ENCODE assay signal across 17 cellular contexts in the genomic region with DNA sequence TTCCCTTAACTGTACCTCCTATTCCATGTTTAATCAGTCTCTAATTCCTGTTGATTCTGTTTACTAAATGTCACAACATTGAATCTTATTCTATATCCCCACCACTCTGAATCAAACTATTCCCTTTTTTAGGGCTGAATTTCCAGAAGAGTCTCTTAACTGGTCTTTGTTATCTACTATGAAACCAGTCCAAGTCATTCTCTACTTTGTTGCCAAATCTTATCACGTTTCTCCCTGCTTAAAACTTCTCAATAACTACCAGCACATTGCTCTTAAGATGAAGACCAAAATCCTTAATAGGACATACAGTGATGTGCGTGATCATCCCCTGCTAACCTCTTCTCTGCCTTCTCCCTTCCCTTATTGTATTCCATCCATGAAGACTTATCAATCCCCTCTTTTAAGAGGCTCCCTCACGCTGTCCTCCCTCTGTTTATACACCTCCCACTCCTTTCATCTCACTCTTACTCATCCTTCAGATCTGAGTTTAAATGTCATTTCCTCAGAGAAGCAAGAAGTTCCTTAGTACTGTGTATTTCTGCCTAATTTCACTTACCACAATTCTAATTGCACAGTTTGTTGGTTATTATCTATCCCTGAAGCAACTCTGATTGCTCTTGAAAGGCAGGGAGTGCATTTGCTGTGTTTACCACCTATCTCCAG.
A peak's percentile ranks its signal among the peaks of the same experiment; 100 is the strongest.
DNase-seq lines count a peak whose midpoint lies in the region; ATAC-seq, FAIRE-seq and TF ChIP-seq lines count a peak whose summit lies in the region.
"Had no signal": no experiment of that assay in that cellular context is flagged by ENCODE, and none has a peak within 500 bp of the region (broad histone marks: within the 10 kb centered on the region; RNA-seq: fewer than 3 reads in every experiment).

No MANE protein-coding gene starts in this region.

- no peak overlapping the region for H2AFZ ChIP-seq in GM12878 (ENCODE audit: control insufficient read depth, low read depth, low read length)
- H2AFZ ChIP-seq: parathyroid adenoma had no signal

- CTCF ChIA-PET in GM12878 (lab: Yijun Ruan, JAX) = no interaction called here

- TF ChIP-seq POLR2A in GM12878 (IDR thresholded peaks at IDR 0.05; ENCODE audit: low read depth, low read length) = no peak

- POLR2A ChIA-PET in GM12878 (lab: Charles Lee) = no interaction called here

- H3K36me3 ChIP-seq in GM12878 (ENCODE audit: control insufficient read depth in 2 of 2, insufficient read depth in 2 of 2, low read length in 1 of 2) = no peaks in the 10 kb centered on the region
- H3K36me3 ChIP-seq: thyroid gland had no signal

- FAIRE-seq in GM12878 (lab: Jason Lieb, UNC) = no peak
- FAIRE-seq: TTC549 had no signal

- no peak overlapping the region for H3K4me3 ChIP-seq in GM12878
- H3K4me3 ChIP-seq: SK-N-MC, thyroid gland had no signal

- H3K4me2 ChIP-seq in GM12878 (ENCODE audit: control insufficient read depth, insufficient read depth) = no peak overlapping the region
- H3K4me2 ChIP-seq: KMS-11 had no signal

- no peaks in the 10 kb centered on the region for H4K20me1 ChIP-seq in GM12878 (ENCODE audit: control insufficient read depth, insufficient read depth)

- no peak for TF ChIP-seq RAD21 in GM12878 (IDR thresholded peaks at IDR 0.05; ENCODE audit: insufficient read depth, low read depth, low read length)

- TF ChIP-seq CTCF in GM12878 (IDR thresholded peaks at IDR 0.05 in 2 of 3, conservative IDR thresholded peaks at IDR 0.05 in 1 of 3; ENCODE audit: control insufficient read depth in 2 of 3, extremely low read depth in 1 of 3, insufficient read depth in 1 of 3, low read depth in 3 of 3, low read length in 3 of 3) = no peak

- H3K4me1 ChIP-seq in GM12878 (ENCODE audit: control insufficient read depth, insufficient read depth, low read length) = no peaks in the 10 kb centered on the region
- H3K4me1 ChIP-seq: parathyroid adenoma, thyroid gland had no signal

- peak; percentile 11 for DNase-seq in COLO829 (ENCODE audit: low spot score)
- no peak for DNase-seq in GM12878 (ENCODE audit: low read depth, low spot score)
- DNase-seq in activated effector memory CD4-positive, alpha-beta T cell treated with Interleukin-2 at 50 U/mL for 16 hours = no peak
- DNase-seq in SIG-M5 (lab: John Stamatoyannopoulos, UW) = no peak
- DNase-seq: aorta, cortex of kidney, erythroblast, NCI-H1417, thyroid gland had no signal

- no TSS peak for BruUV-seq in GM12878 (replicated peaks; lab: Mats Ljungman, UMichigan)

- no peak overlapping the region for H3K27ac ChIP-seq in GM12878 (ENCODE audit: control insufficient read depth, insufficient read depth)
- H3K27ac ChIP-seq: KMS-11, parathyroid adenoma, SK-N-MC, thyroid gland had no signal

- in situ Hi-C loops in GM12878 (cut with MboI) = no loop called here

- ATAC-seq in GM18858 (IDR thresholded peaks at IDR 0.05; ENCODE audit: unreplicated experiment) (peak; percentile 46), HG02973 (IDR thresholded peaks at IDR 0.05; ENCODE audit: unreplicated experiment) (peak; percentile 86), GM12878 (no peak), GM18517 (IDR thresholded peaks at IDR 0.05; ENCODE audit: unreplicated experiment) (no peak), GM21825 (IDR thresholded peaks at IDR 0.05; ENCODE audit: unreplicated experiment) (no peak)

- WGBS in GM12878 (ENCODE audit: insufficient coverage, insufficient replicate concordance, low lambda C conversion rate, missing lambda C conversion rate) = 13% methylated on average over 3 of the region's 3 CpGs

- no peak for TF ChIP-seq EP300 in GM12878 (IDR thresholded peaks at IDR 0.05; ENCODE audit: borderline replicate concordance in 1 of 2, control insufficient read depth in 1 of 2, low read depth in 2 of 2, low read length in 2 of 2)

- RAD21 ChIA-PET in GM12878 (lab: Charles Lee; ENCODE audit: unreplicated experiment) = no interaction called here

- no peak overlapping the region for H3K9ac ChIP-seq in GM12878 (ENCODE audit: control insufficient read depth, insufficient read depth, low read length)
- H3K9ac ChIP-seq: KMS-11, parathyroid adenoma had no signal

- H3K79me2 ChIP-seq in GM12878 (ENCODE audit: control insufficient read depth, insufficient read depth, low read length) = no peaks in the 10 kb centered on the region
- H3K79me2 ChIP-seq: parathyroid adenoma had no signal

- SMC1A ChIA-PET in GM12878 (lab: Charles Lee; ENCODE audit: uncharacterized antibody, unreplicated experiment) = no interaction called here

- no peaks in the 10 kb centered on the region for H3K9me3 ChIP-seq in GM12878 (replicated peaks; ENCODE audit: control insufficient read depth, insufficient read depth, low read length)
- H3K9me3 ChIP-seq: thyroid gland had no signal

- intact Hi-C loops in GM12878 (cut with micrococcal nuclease; ENCODE audit: unreplicated experiment) = no loop called here

- no peaks in the 10 kb centered on the region; a peak in 1 of 4 replicates for H3K27me3 ChIP-seq in GM12878 (replicated peaks in 1 of 2; ENCODE audit: control insufficient read depth in 2 of 2, insufficient read depth in 2 of 2, low read length in 1 of 2)
- H3K27me3 ChIP-seq: thyroid gland had no signal

TF ChIP-seq in GM12878, 131 proteins besides CTCF, POLR2A, EP300 and RAD21:
- TF ChIP-seq SREBF2 (IDR thresholded peaks at IDR 0.05; ENCODE audit: low read length) (no peak), RUNX3 (IDR thresholded peaks at IDR 0.05; ENCODE audit: low read length) (0 out of 2 replicates have a peak, but pooled peaks have one; percentile 8)

Comparison
In these comparisons a context has a peak if more than half of its experiments do, and no peak if none do; other contexts are left out.
1. ATAC-seq: peak in GM18858 (single experiment) and HG02973 (single experiment); none in GM12878 (single experiment), GM18517 (single experiment) and GM21825 (single experiment).